Comparison of ENCODE assay signal across 10 cellular contexts in genomic region chr7:28037220-28038010, GRCh38.
DNase-seq lines count a peak whose midpoint lies in the region; ATAC-seq and TF ChIP-seq lines count a peak whose summit lies in the region.
"Had no signal": no experiment of that assay in that cellular context is flagged by ENCODE, and none has a peak within 500 bp of the region (broad histone marks: within the 10 kb centered on the region; RNA-seq: fewer than 3 reads in every experiment).

No MANE protein-coding gene starts in this region.

- no peaks in the 10 kb centered on the region for H3K9me3 ChIP-seq in tibial artery

- peak overlapping the region; percentile 70 for H3K27ac Mint-ChIP-seq in activated T-helper 1 cell treated with anti-CD3 and anti-CD28 coated beads, Interleukin-12 subunit alpha, Interleukin-12 subunit beta, Interleukin-2, Interleukin-4 antibody, amounts not matched to agents 30 ng/mL and 10 ng/mL and 1 ng/mL, durations not matched to agents 14 hours and 24 hours and 36 hours

- peak; percentile 90 for ATAC-seq in GM19455 (IDR thresholded peaks at IDR 0.05; ENCODE audit: unreplicated experiment)
- ATAC-seq in HG03442 (IDR thresholded peaks at IDR 0.05; ENCODE audit: unreplicated experiment) = peak; percentile 96

- H3K4me1 ChIP-seq in tibial artery = peaks cover 0 to 40% (median 20%) of the 10 kb centered on the region in 4 donors

- H3K36me3 ChIP-seq in tibial artery = no peaks in the 10 kb centered on the region

- H3K27me3 ChIP-seq in tibial artery = no peaks in the 10 kb centered on the region

- H3K4me3 Mint-ChIP-seq in activated T-helper 1 cell treated with anti-CD3 and anti-CD28 coated beads, Interleukin-12 subunit alpha, Interleukin-12 subunit beta, Interleukin-2, Interleukin-4 antibody, amounts not matched to agents 30 ng/mL and 10 ng/mL and 1 ng/mL, durations not matched to agents 14 hours and 24 hours and 36 hours = peak overlapping the region; percentile 34
- H3K4me3 Mint-ChIP-seq: neural crest cell had no signal

- intact Hi-C loops in activated T-helper 1 cell treated with anti-CD3 and anti-CD28 coated beads, Interleukin-12 subunit alpha, Interleukin-12 subunit beta, Interleukin-2, Interleukin-4 antibody, amounts not matched to agents 30 ng/mL and 10 ng/mL and 1 ng/mL, durations not matched to agents 14 hours and 24 hours and 36 hours (cut with micrococcal nuclease) = loop anchor here (1.0 to 10.0 kb wide), 14 partner anchors 25 to 1883 kb away; partner anchors contain the start of gene NFE2L3
- intact Hi-C loops in tibial artery (cut with DNase I; ENCODE audit: low total_unique reads) = no loop called here

- peaks cover 16% of the 10 kb centered on the region for H3K27me3 Mint-ChIP-seq in activated T-helper 1 cell treated with anti-CD3 and anti-CD28 coated beads, Interleukin-12 subunit alpha, Interleukin-12 subunit beta, Interleukin-2, Interleukin-4 antibody, amounts not matched to agents 30 ng/mL and 10 ng/mL and 1 ng/mL, durations not matched to agents 14 hours and 24 hours and 36 hours (ENCODE audit: insufficient read depth)

- H3K4me3 ChIP-seq in tibial artery = no peak overlapping the region

- H3K27ac ChIP-seq in tibial artery = peak overlapping the region; percentile 37 to 70
- H3K27ac ChIP-seq: KMS-11 had no signal

- peaks cover 31% of the 10 kb centered on the region for H3K4me1 Mint-ChIP-seq in activated T-helper 1 cell treated with anti-CD3 and anti-CD28 coated beads, Interleukin-12 subunit alpha, Interleukin-12 subunit beta, Interleukin-2, Interleukin-4 antibody, amounts not matched to agents 30 ng/mL and 10 ng/mL and 1 ng/mL, durations not matched to agents 14 hours and 24 hours and 36 hours (ENCODE audit: low read depth)
- H3K4me1 Mint-ChIP-seq: neural crest cell had no signal

- H3K36me3 Mint-ChIP-seq in activated T-helper 1 cell treated with anti-CD3 and anti-CD28 coated beads, Interleukin-12 subunit alpha, Interleukin-12 subunit beta, Interleukin-2, Interleukin-4 antibody, amounts not matched to agents 30 ng/mL and 10 ng/mL and 1 ng/mL, durations not matched to agents 14 hours and 24 hours and 36 hours (ENCODE audit: low read depth) = peaks cover 2% of the 10 kb centered on the region

- no peak for TF ChIP-seq CTCF in tibial artery (IDR thresholded peaks at IDR 0.05)

- H3K9me3 Mint-ChIP-seq in activated T-helper 1 cell treated with anti-CD3 and anti-CD28 coated beads, Interleukin-12 subunit alpha, Interleukin-12 subunit beta, Interleukin-2, Interleukin-4 antibody, amounts not matched to agents 30 ng/mL and 10 ng/mL and 1 ng/mL, durations not matched to agents 14 hours and 24 hours and 36 hours = peaks cover 3% of the 10 kb centered on the region
- H3K9me3 Mint-ChIP-seq: neural crest cell had no signal

- DNase-seq in COLO829 (ENCODE audit: low spot score) (peak; percentile 75), hepatic stellate cell (ENCODE audit: low spot score) (peak; percentile 35), tibial artery (no peak), NCI-H2171 treated with DMSO at 0.1 percent for 48 hours (lab: John Stamatoyannopoulos, UW) (no peak), NCI-H748 (lab: John Stamatoyannopoulos, UW; ENCODE audit: unreplicated experiment) (no peak)
- no peak for DNase-seq in activated T-helper 1 cell treated with anti-CD3 and anti-CD28 coated beads, Interleukin-12 subunit alpha, Interleukin-12 subunit beta, Interleukin-2, Interleukin-4 antibody, amounts not matched to agents 30 ng/mL and 10 ng/mL and 1 ng/mL, durations not matched to agents 14 hours and 24 hours and 36 hours (ENCODE audit: low spot score)

Comparison
In these comparisons a context has a peak if more than half of its experiments do, and no peak if none do; other contexts are left out.
1. DNase-seq: peak in COLO829 (single experiment) and hepatic stellate cell (single experiment); none in activated T-helper 1 cell treated with anti-CD3 and anti-CD28 coated beads, Interleukin-12 subunit alpha, Interleukin-12 subunit beta, Interleukin-2, Interleukin-4 antibody, amounts not matched to agents 30 ng/mL and 10 ng/mL and 1 ng/mL, durations not matched to agents 14 hours and 24 hours and 36 hours (single experiment), tibial artery (0 of 2), NCI-H2171 treated with DMSO at 0.1 percent for 48 hours (single experiment) and NCI-H748 (single experiment).